Comparison of ENCODE assay signal across 7 cellular contexts in genomic region chr9:122930541-122930932, GRCh38.
DNase-seq lines count a peak whose midpoint lies in the region; ATAC-seq and TF ChIP-seq lines count a peak whose summit lies in the region.
"Had no signal": no experiment of that assay in that cellular context is flagged by ENCODE, and none has a peak within 500 bp of the region (broad histone marks: within the 10 kb centered on the region; RNA-seq: fewer than 3 reads in every experiment).

No MANE protein-coding gene starts in this region.

- POLR2A ChIA-PET in HEK293 (lab: Yijun Ruan, JAX), result interaction anchor here (1.2 to 4.1 kb wide), 4 partner anchors 10 to 61 kb away, joined by 7 to 126 read pairs (median 24); partner anchors contain the start of genes RABGAP1, RC3H2 and ZBTB6

- H3K9me3 ChIP-seq in HEK293 (ENCODE audit: control insufficient read depth, insufficient read depth, low read depth, low read length), result no peaks in the 10 kb centered on the region
- no peaks in the 10 kb centered on the region for H3K9me3 ChIP-seq in endocrine pancreas (ENCODE audit: control insufficient read depth, low read length)

- TF ChIP-seq CTCF in HEK293 (tag by site-specific recombination; IDR thresholded peaks at IDR 0.05), result no peak

- H3K9ac ChIP-seq in endocrine pancreas (ENCODE audit: control insufficient read depth, insufficient read depth, low read length), result peak overlapping the region; percentile 87

- H3K4me1 ChIP-seq in HEK293 (ENCODE audit: control insufficient read depth, insufficient read depth, low read length) (no peaks in the 10 kb centered on the region; the same call in 1 of the 2 replicates), endocrine pancreas (ENCODE audit: control insufficient read depth, insufficient read depth, low read length) (peaks cover 25% of the 10 kb centered on the region)

- H3K27me3 ChIP-seq in endocrine pancreas (ENCODE audit: control insufficient read depth, insufficient read depth, low read length), result no peaks in the 10 kb centered on the region

- H3K4me3 ChIP-seq in HEK293 (ENCODE audit: low read depth, low read length) (peak overlapping the region; percentile 84), endocrine pancreas (ENCODE audit: control insufficient read depth, insufficient read depth, low read length) (peak overlapping the region; percentile 68), skeletal muscle cell (ENCODE audit: low read depth, low read length) (peak overlapping the region; percentile 68)

- no peak for ATAC-seq in GM21786 (IDR thresholded peaks at IDR 0.05; ENCODE audit: unreplicated experiment)

- CTCF ChIA-PET in HEK293 (lab: Yijun Ruan, JAX), result interaction anchor here (0.8 to 1.2 kb wide), 3 partner anchors 27 to 60 kb away, joined by 3 to 7 read pairs (median 3); no protein-coding TSS in a partner anchor

- H3K36me3 ChIP-seq in HEK293 (ENCODE audit: control insufficient read depth in 2 of 2, insufficient read depth in 1 of 2, low read length in 2 of 2), result peaks cover 3 to 6% of the 10 kb centered on the region in 2 experiments; a peak in 1 of 3 replicates
- no peaks in the 10 kb centered on the region for H3K36me3 ChIP-seq in endocrine pancreas (ENCODE audit: control insufficient read depth, insufficient read depth, low read length)

- DNase-seq in skeletal muscle cell (ENCODE audit: low read depth) (no peak), NCI-H187 (lab: John Stamatoyannopoulos, UW) (no peak), GM19240 (ENCODE audit: insufficient read length, low spot score) (no peak)
- DNase-seq: NCI-H1092 treated with DMSO at 0.1 percent for 48 hours had no signal

- H3K27ac ChIP-seq in HEK293 (ENCODE audit: extremely low read depth, low read depth, low read length), result peak overlapping the region; percentile 73; the same call in 1 of the 2 replicates

TF ChIP-seq in HEK293, 187 proteins besides CTCF, POLR2A, EP300 and RAD21:
- peak; percentile 74 for TF ChIP-seq PRDM1 (tag by site-specific recombination; IDR thresholded peaks at IDR 0.05)
- no peak for TF ChIP-seq MEIS1 (CRISPR knock-in tag; IDR thresholded peaks at IDR 0.05; ENCODE audit: borderline replicate concordance)
